13 cellular contexts compared by ENCODE assay signal in the genomic region with DNA sequence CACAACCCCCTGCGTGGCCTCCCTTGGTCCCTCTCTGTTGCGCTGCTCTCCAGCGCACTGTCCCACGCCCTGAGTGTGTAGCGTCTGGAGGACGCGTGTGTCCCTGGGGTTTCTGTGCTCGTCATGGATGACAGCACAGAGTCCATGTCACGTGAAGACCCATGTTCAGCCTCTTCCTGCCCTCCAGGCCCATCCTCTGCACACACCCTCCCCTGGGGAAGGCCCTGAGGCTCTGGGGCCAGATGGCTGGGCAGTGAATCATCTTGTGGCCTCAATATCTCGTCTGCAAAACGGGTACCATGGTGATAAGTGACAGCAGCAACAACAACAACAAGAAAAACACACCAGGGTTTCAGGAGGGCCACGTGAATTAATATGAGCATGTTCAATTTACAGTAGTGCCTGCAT.
DNase-seq lines count a peak whose midpoint lies in the region; ATAC-seq and TF ChIP-seq lines count a peak whose summit lies in the region.
"Had no signal": no experiment of that assay in that cellular context is flagged by ENCODE, and none has a peak within 500 bp of the region (broad histone marks: within the 10 kb centered on the region; RNA-seq: fewer than 3 reads in every experiment).

No MANE protein-coding gene starts in this region.

- H4K8ac ChIP-seq in trophoblast cell (ENCODE audit: low read depth, low read length), result no peak overlapping the region

- TF ChIP-seq CTCF in coronary artery (IDR thresholded peaks at IDR 0.05), result no peak

- no peak overlapping the region for H2BK5ac ChIP-seq in trophoblast cell (ENCODE audit: low read depth, low read length, poor library complexity)

- H3K79me2 ChIP-seq in trophoblast cell (ENCODE audit: control insufficient read depth, insufficient read depth, low read length, poor library complexity), result no peaks in the 10 kb centered on the region

- no peak overlapping the region for H2AK5ac ChIP-seq in trophoblast cell (ENCODE audit: low read length)

- no peak overlapping the region for H3K9ac ChIP-seq in trophoblast cell (ENCODE audit: low read length)

- no peak overlapping the region for H2BK12ac ChIP-seq in trophoblast cell (ENCODE audit: low read length)

- H3K4me2 ChIP-seq in trophoblast cell (ENCODE audit: low read length), result no peak overlapping the region

- H3K27ac ChIP-seq in coronary artery, result no peak overlapping the region
- no peak overlapping the region for H3K27ac ChIP-seq in trophoblast cell (ENCODE audit: low read depth, low read length)
- H3K27ac ChIP-seq: body of pancreas, thoracic aorta had no signal

- H3K4me1 ChIP-seq in trophoblast cell (ENCODE audit: control insufficient read depth in 1 of 2, insufficient read depth in 2 of 2, low read length in 2 of 2), result peaks cover 0 to 2% of the 10 kb centered on the region in 2 experiments
- H3K4me1 ChIP-seq: body of pancreas had no signal

- DNase-seq in coronary artery (ENCODE audit: low spot score), result peak; percentile 47
- DNase-seq in trophoblast cell, result peak; percentile 99
- no peak for DNase-seq in OCI-M2 (lab: John Stamatoyannopoulos, UW; ENCODE audit: unreplicated experiment)
- no peak for DNase-seq in stimulated activated CD4-positive, alpha-beta T cell treated with anti-CD3 and anti-CD28 coated beads, Interleukin-4, amount 100 ng/mL, for 1 hour
- no peak for DNase-seq in HPDE6-E6E7 (ENCODE audit: extremely low spot score)
- DNase-seq: activated CD4-positive, alpha-beta T cell treated with anti-CD3 and anti-CD28 coated beads, Interleukin-2, amount 50 U/mL, for 4 hours; body of pancreas; naive thymus-derived CD8-positive, alpha-beta T cell; SHP77 had no signal

- ATAC-seq in GM18861 (IDR thresholded peaks at IDR 0.05; ENCODE audit: unreplicated experiment), result peak; percentile 45
- ATAC-seq in HG03565 (IDR thresholded peaks at IDR 0.05; ENCODE audit: unreplicated experiment), result peak; percentile 32
- ATAC-seq in HG03108 (IDR thresholded peaks at IDR 0.05; ENCODE audit: unreplicated experiment), result no peak
- ATAC-seq: body of pancreas; naive thymus-derived CD8-positive, alpha-beta T cell had no signal

- H2BK120ac ChIP-seq in trophoblast cell (ENCODE audit: insufficient read depth, low read length, poor library complexity), result no peak overlapping the region

- no CpG with 5 or more reads among the region's 12 CpGs for WGBS in trophoblast cell (ENCODE audit: extremely low coverage, insufficient coverage, insufficient read length)

- no peak overlapping the region for H2AFZ ChIP-seq in trophoblast cell (ENCODE audit: insufficient read depth, low read length, poor library complexity)

- H3K4ac ChIP-seq in trophoblast cell (ENCODE audit: low read depth, low read length), result no peak overlapping the region

- H3K36me3 ChIP-seq in trophoblast cell (ENCODE audit: control insufficient read depth in 1 of 2, insufficient read depth in 2 of 2, low read length in 2 of 2), result peaks cover 0 to 3% of the 10 kb centered on the region in 2 experiments
- H3K36me3 ChIP-seq: thoracic aorta had no signal

- no peak overlapping the region for H3K23ac ChIP-seq in trophoblast cell (ENCODE audit: low read length)

- no peaks in the 10 kb centered on the region for H3K27me3 ChIP-seq in trophoblast cell (ENCODE audit: insufficient read depth, low read length)
- H3K27me3 ChIP-seq: body of pancreas had no signal

- H3K9me3 ChIP-seq in trophoblast cell (ENCODE audit: insufficient read depth, low read depth, low read length), result peaks cover 14% of the 10 kb centered on the region
- H3K9me3 ChIP-seq: body of pancreas, thoracic aorta had no signal

- H4K91ac ChIP-seq in trophoblast cell (ENCODE audit: low read depth, low read length), result no peak overlapping the region

- no peak overlapping the region for H3K4me3 ChIP-seq in coronary artery
- H3K4me3 ChIP-seq in trophoblast cell (ENCODE audit: low read depth, low read length), result no peak overlapping the region
- H3K4me3 ChIP-seq: body of pancreas, thoracic aorta had no signal

- no peak overlapping the region for H3K18ac ChIP-seq in trophoblast cell (ENCODE audit: low read length)

- no peak overlapping the region for H4K12ac ChIP-seq in trophoblast cell (ENCODE audit: low read depth, low read length)

- H3K14ac ChIP-seq in trophoblast cell (ENCODE audit: low read length), result no peak overlapping the region

- no peaks in the 10 kb centered on the region for H3K79me1 ChIP-seq in trophoblast cell (ENCODE audit: low read length)

Comparison
In these comparisons a context has a peak if more than half of its experiments do, and no peak if none do; other contexts are left out.
1. DNase-seq: peak in coronary artery (single experiment) and trophoblast cell (2 of 2); none in OCI-M2 (single experiment), stimulated activated CD4-positive, alpha-beta T cell treated with anti-CD3 and anti-CD28 coated beads, Interleukin-4, amount 100 ng/mL, for 1 hour (single experiment) and HPDE6-E6E7 (single experiment).